In genomic region chr11:97641988-97642387, GRCh38 we compare ENCODE assay signal across 11 cellular contexts.
"Had no signal": no experiment of that assay in that cellular context is flagged by ENCODE, and none has a peak within 500 bp of the region (broad histone marks: within the 10 kb centered on the region; RNA-seq: fewer than 3 reads in every experiment).

No MANE protein-coding gene starts in this region.

- H3K4me1 ChIP-seq: HAP-1 had no signal

- H3K4me3 ChIP-seq: GM23248, GM23338, HAP-1 had no signal

- H2AFZ ChIP-seq: GM23248, GM23338 had no signal

- ATAC-seq: GM23338, HCT116 had no signal

- H3K4me3 Mint-ChIP-seq: GM23338, H9, HFFc6 had no signal

- FAIRE-seq: H1, H54 had no signal

- H3K9ac ChIP-seq: GM23248 had no signal

- H3K27ac ChIP-seq: GM23248 had no signal

- H3K4me2 ChIP-seq: GM23338 had no signal

- DNase-seq: GM23248, GOT3, H7, H9, HCEC 1CT, HFFc6 had no signal

- H3K36me3 ChIP-seq: HAP-1 had no signal

- H3K9me3 ChIP-seq: HAP-1 had no signal

- H3K27ac Mint-ChIP-seq: GM23338, H9, HFFc6 had no signal
